Comparison of ENCODE assay signal across 10 cellular contexts in the genomic region with DNA sequence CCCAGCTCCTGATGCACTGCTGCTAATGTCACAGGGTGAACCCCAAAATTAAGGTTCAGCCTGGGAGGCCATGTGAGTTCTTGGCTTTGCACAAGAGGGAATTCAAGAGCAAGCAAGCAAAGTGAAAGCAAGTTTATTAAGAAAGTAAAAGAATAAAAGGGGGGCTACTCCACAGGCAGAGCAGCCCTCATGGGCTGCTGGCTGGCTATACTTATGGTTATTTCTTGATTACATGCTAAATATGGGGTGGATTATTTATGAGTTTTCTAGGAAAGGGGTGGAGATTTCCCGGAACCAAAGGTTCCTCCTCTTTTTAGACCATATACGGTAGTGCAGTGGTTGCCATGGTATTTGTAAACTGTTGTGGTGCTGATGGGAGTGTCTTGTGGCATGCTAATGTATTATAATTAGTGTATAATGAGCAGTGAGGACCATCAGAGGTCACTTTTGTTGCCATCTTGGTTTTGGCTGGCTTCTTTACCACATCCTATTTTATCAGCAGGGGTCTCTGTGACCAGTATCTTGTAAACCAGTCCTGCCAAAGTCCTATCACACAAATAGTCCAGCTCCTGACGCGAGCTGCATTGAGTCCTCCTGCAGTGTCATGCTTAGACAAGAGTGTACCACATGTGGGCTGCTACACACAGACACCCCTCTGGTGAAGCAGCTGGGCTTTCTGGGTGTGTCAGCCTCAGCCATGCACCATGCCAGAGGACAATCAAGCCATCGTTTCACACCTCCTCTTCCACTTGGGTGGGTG. TPM values are rescaled to one million over a fixed set of nuclear protein-coding genes. Genes with fewer than 3 reads are reported as not detected.
DNase-seq lines count a peak whose midpoint lies in the region; ATAC-seq, FAIRE-seq and TF ChIP-seq lines count a peak whose summit lies in the region.
"Had no signal": no experiment of that assay in that cellular context is flagged by ENCODE, and none has a peak within 500 bp of the region (broad histone marks: within the 10 kb centered on the region; RNA-seq: fewer than 3 reads in every experiment).

No MANE protein-coding gene starts in this region.

- peaks cover 0 to 22% (median 13%) of the 10 kb centered on the region in 9 donors for H3K4me1 ChIP-seq in heart right ventricle
- peaks cover 0 to 17% of the 10 kb centered on the region in 2 donors for H3K4me1 ChIP-seq in right atrium auricular region
- no peaks in the 10 kb centered on the region for H3K4me1 ChIP-seq in GM12878 (ENCODE audit: control insufficient read depth, insufficient read depth, low read length)
- H3K4me1 ChIP-seq in aorta (ENCODE audit: control insufficient read depth in 1 of 2, insufficient read depth in 2 of 2, low read length in 2 of 2) = no peaks in the 10 kb centered on the region

- H3K79me2 ChIP-seq in GM12878 (ENCODE audit: control insufficient read depth, insufficient read depth, low read length) = no peaks in the 10 kb centered on the region

- in situ Hi-C loops in GM12878 (cut with MboI) = no loop called here

- H3K27ac ChIP-seq in heart right ventricle = peak overlapping the region in 2 of 10 donors; percentile 27 to 41
- H3K27ac ChIP-seq in right atrium auricular region = no peak overlapping the region
- H3K27ac ChIP-seq in GM12878 (ENCODE audit: control insufficient read depth, insufficient read depth) = no peak overlapping the region
- no peak overlapping the region for H3K27ac ChIP-seq in aorta (ENCODE audit: low read depth in 1 of 2, low read length in 2 of 2)

- no peak overlapping the region for H3K9ac ChIP-seq in GM12878 (ENCODE audit: control insufficient read depth, insufficient read depth, low read length)

- no peak for TF ChIP-seq POLR2A in GM12878 (IDR thresholded peaks at IDR 0.05; ENCODE audit: low read depth, low read length)

- no peaks in the 10 kb centered on the region for H4K20me1 ChIP-seq in GM12878 (ENCODE audit: control insufficient read depth, insufficient read depth)

- peak in 7 of 8 donors; percentile 33 to 68 (median 55) for ATAC-seq in heart right ventricle
- ATAC-seq in GM12878 = no peak
- ATAC-seq in aorta (ENCODE audit: low FRiP score) = peak; percentile 65

- no peak for TF ChIP-seq CTCF in heart right ventricle (IDR thresholded peaks at IDR 0.05)
- no peak for TF ChIP-seq CTCF in right atrium auricular region (IDR thresholded peaks at IDR 0.05)
- TF ChIP-seq CTCF in GM12878 (IDR thresholded peaks at IDR 0.05 in 2 of 3, conservative IDR thresholded peaks at IDR 0.05 in 1 of 3; ENCODE audit: control insufficient read depth in 2 of 3, extremely low read depth in 1 of 3, insufficient read depth in 1 of 3, low read depth in 3 of 3, low read length in 3 of 3) = no peak

- H2AFZ ChIP-seq in GM12878 (ENCODE audit: control insufficient read depth, low read depth, low read length) = peak overlapping the region; percentile 7; the same call in 1 of the 2 replicates

- POLR2A ChIA-PET in GM12878 (lab: Charles Lee) = no interaction called here

- intact Hi-C loops in heart right ventricle (cut with DNase I) (no loop called here), GM12878 (cut with micrococcal nuclease; ENCODE audit: unreplicated experiment) (no loop called here), aorta (cut with DNase I) (no loop called here)

- no peak for TF ChIP-seq EP300 in GM12878 (IDR thresholded peaks at IDR 0.05; ENCODE audit: borderline replicate concordance in 1 of 2, control insufficient read depth in 1 of 2, low read depth in 2 of 2, low read length in 2 of 2)

- H3K36me3 ChIP-seq in heart right ventricle (no peaks in the 10 kb centered on the region), right atrium auricular region (no peaks in the 10 kb centered on the region), GM12878 (ENCODE audit: control insufficient read depth in 2 of 2, insufficient read depth in 2 of 2, low read length in 1 of 2) (no peaks in the 10 kb centered on the region), aorta (ENCODE audit: control insufficient read depth in 1 of 2, insufficient read depth in 2 of 2, low read length in 1 of 2) (no peaks in the 10 kb centered on the region)

- 58 to 62% methylated on average over 5 of the region's 5 CpGs for WGBS in heart right ventricle, 2 donors
- WGBS in GM12878 (ENCODE audit: insufficient coverage, insufficient replicate concordance, low lambda C conversion rate, missing lambda C conversion rate) = 30% methylated on average over 5 of the region's 5 CpGs
- WGBS in aorta, 2 donors = 71 to 76% methylated on average over 5 of the region's 5 CpGs

- no TSS peak for BruUV-seq in GM12878 (replicated peaks; lab: Mats Ljungman, UMichigan)

- RAD21 ChIA-PET in GM12878 (lab: Charles Lee; ENCODE audit: unreplicated experiment) = no interaction called here

- H3K27me3 ChIP-seq in heart right ventricle = no peaks in the 10 kb centered on the region
- no peaks in the 10 kb centered on the region for H3K27me3 ChIP-seq in right atrium auricular region
- H3K27me3 ChIP-seq in GM12878 (replicated peaks in 1 of 2; ENCODE audit: control insufficient read depth in 2 of 2, insufficient read depth in 2 of 2, low read length in 1 of 2) = no peaks in the 10 kb centered on the region
- H3K27me3 ChIP-seq in aorta (ENCODE audit: control insufficient read depth in 1 of 2, insufficient read depth in 2 of 2, low read length in 1 of 2) = no peaks in the 10 kb centered on the region

- H3K9me3 ChIP-seq in heart right ventricle (peaks cover 0 to 6% (median 0%) of the 10 kb centered on the region in 11 donors), right atrium auricular region (no peaks in the 10 kb centered on the region), GM12878 (replicated peaks; ENCODE audit: control insufficient read depth, insufficient read depth, low read length) (no peaks in the 10 kb centered on the region; the same call in 2 of the 3 replicates), aorta (ENCODE audit: control insufficient read depth, low read length) (no peaks in the 10 kb centered on the region)

- CTCF ChIA-PET in GM12878 (lab: Yijun Ruan, JAX) = no interaction called here

- H3K4me3 ChIP-seq in heart right ventricle (no peak overlapping the region), right atrium auricular region (no peak overlapping the region), GM12878 (no peak overlapping the region), aorta (ENCODE audit: low read length in 2 of 2) (no peak overlapping the region)

- TF ChIP-seq RAD21 in GM12878 (IDR thresholded peaks at IDR 0.05; ENCODE audit: insufficient read depth, low read depth, low read length) = no peak

- peak overlapping the region; percentile 8; the same call in 1 of the 2 replicates for H3K4me2 ChIP-seq in GM12878 (ENCODE audit: control insufficient read depth, insufficient read depth)

- FAIRE-seq in GM12878 (lab: Jason Lieb, UNC) = no peak

- SMC1A ChIA-PET in GM12878 (lab: Charles Lee; ENCODE audit: uncharacterized antibody, unreplicated experiment) = interaction anchor here (0.8 kb wide), 1 partner anchor 31 kb away, joined by 4 read pairs; no protein-coding TSS in a partner anchor

- DNase-seq in heart right ventricle = no peak
- DNase-seq in right atrium auricular region (ENCODE audit: low spot score) = no peak
- no peak for DNase-seq in GM12878 (ENCODE audit: low read depth, low spot score)
- peak; percentile 41 for DNase-seq in myocyte (ENCODE audit: low read depth)
- DNase-seq in aorta = no peak
- no peak for DNase-seq in dedifferentiated amniotic fluid mesenchymal stem cell (ENCODE audit: extremely low spot score)
- no peak for DNase-seq in NCI-H446 treated with DMSO at 0.1 percent for 48 hours (lab: John Stamatoyannopoulos, UW)
- no peak for DNase-seq in KG1 (lab: John Stamatoyannopoulos, UW)
- DNase-seq: central memory CD4-positive, alpha-beta T cell; NCI-H1417 had no signal

TF ChIP-seq in GM12878, 131 proteins besides CTCF, POLR2A, EP300 and RAD21:
- no peak for TF ChIP-seq KDM1A (IDR thresholded peaks at IDR 0.05; ENCODE audit: borderline replicate concordance)
- 0 out of 4 replicates have a peak, but pooled peaks of 1 of the 2 experiments have one; percentile 33 for TF ChIP-seq SRF (IDR thresholded peaks at IDR 0.05; ENCODE audit: low read depth in 2 of 2, low read length in 2 of 2)

RNA-seq across cellular contexts. Expression of gene CSF1, which starts 46.4 kb away (rescaled TPM):
- total RNA-seq in heart right ventricle (10 to 100 TPM in 6 of 10 donors, 1 to 10 TPM in 4; 6.3 to 26.2 (median 12.3) TPM), right atrium auricular region (10 to 100 TPM; 31.4 to 48.4 TPM), GM12878 (2014; rRNA removed) (12.6 and 13.6 TPM in 2 replicates), GM12878 (2014; rRNA removed; fragmentation: Illumina TruSeq; extraction: Trizol) (8.2 and 8.5 TPM in 2 replicates), GM12878 (2021) (30.7 and 31.5 TPM in 2 replicates), myocyte (33.8 and 34.9 TPM in 2 replicates), aorta (10 to 100 TPM; 66.8 to 69.1 TPM)
- polyA plus RNA-seq in heart right ventricle (10 to 100 TPM; 11.5 to 15.1 TPM), GM12878 (2011; rRNA removed) (20.0 and 32.4 TPM in 2 replicates), GM12878 (2014; fragmentation: Illumina TruSeq; extraction: Trizol) (7.9 and 12.4 TPM in 2 replicates), GM12878 (2014; fragmentation: Nextera tagmentation; extraction: Ambion mirVana) (1 to 10 TPM; 1.2 to 2.0 TPM), GM12878 (2014; rRNA removed) (20.4 and 21.2 TPM in 2 replicates), GM12878 (2016; fragmentation: Nextera tagmentation; extraction: Ambion mirVana) (10 to 100 TPM; 12.2 to 17.2 TPM), aorta (10 to 100 TPM in 1 of 2 donors, 1 to 10 TPM in 1; 5.0 to 31.4 TPM)
- 20.4 and 22.4 TPM in 2 replicates for total RNA-seq in GM12878 (2013; cell fraction: nucleolus; rRNA removed)
- 3.8 TPM for polyA plus RNA-seq in GM12878 (2011; ENCODE audit: low read depth)
- 24.3 and 31.2 TPM in 2 replicates for polyA plus RNA-seq in GM12878 (2011; cell fraction: cytosol; rRNA removed)
- 46.1 and 50.0 TPM in 2 replicates for polyA plus RNA-seq in GM12878 (2011; cell fraction: nucleus; rRNA removed)
- 9.1 and 14.2 TPM in 2 replicates for polyA plus RNA-seq in GM12878 (2012)
- 17.7 and 19.2 TPM in 2 replicates for polyA minus RNA-seq in GM12878 (2011; rRNA and poly(A)+ RNA removed)
- polyA minus RNA-seq in GM12878 (2011; cell fraction: cytosol; rRNA and poly(A)+ RNA removed) = 10.2 and 17.6 TPM in 2 replicates
- 11.1 and 18.2 TPM in 2 replicates for polyA minus RNA-seq in GM12878 (2011; cell fraction: nucleus; rRNA and poly(A)+ RNA removed)
- 21.0 TPM for polyA plus RNA-seq in myocyte (2012)
